Comparison of ENCODE assay signal across 8 cellular contexts in the genomic region with DNA sequence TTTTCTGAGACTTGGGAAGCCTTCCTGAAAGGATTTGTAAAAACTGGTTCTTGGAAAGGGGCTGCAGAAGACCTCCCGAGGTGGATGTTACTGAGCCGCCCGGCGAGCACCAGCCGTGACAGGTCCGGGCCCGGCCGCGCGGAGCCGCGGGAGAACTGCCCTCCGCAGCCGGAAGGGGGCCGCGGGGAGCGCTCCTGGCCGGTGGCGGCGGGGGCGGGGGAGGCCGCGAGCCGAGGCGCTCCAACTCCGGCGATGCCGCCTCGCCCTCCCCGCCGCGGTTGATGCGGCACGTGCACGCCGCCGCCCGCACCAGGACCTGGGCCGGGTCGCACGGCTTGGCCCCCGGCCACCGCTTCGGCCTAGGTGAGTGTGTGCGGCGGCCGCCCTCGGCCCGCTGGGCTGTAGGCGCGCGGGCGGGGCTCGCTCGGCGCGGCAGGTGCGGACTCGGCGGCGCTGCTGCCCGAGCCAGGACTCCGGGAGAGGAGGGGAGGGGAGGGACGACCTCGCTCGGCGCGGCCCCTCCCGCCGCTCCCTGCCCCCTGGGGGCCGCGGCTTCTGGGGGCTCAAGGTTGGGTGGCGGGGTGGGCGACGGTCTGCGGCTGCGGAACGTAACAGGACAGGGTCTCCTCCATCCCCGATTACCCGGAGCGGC. TPM values are rescaled to one million over a fixed set of nuclear protein-coding genes. Genes with fewer than 3 reads are reported as not detected.
DNase-seq lines count a peak whose midpoint lies in the region; ATAC-seq and TF ChIP-seq lines count a peak whose summit lies in the region.

No MANE protein-coding gene starts in this region.

- DNase-seq in DMS53 treated with DMSO at 0.1 percent for 48 hours (lab: John Stamatoyannopoulos, UW; ENCODE audit: unreplicated experiment), result peak; percentile 42
- DNase-seq in HT-29 (ENCODE audit: low spot score), result peak; percentile 77
- DNase-seq in SK-N-MC (ENCODE audit: low read depth, low spot score), result no peak
- DNase-seq in activated naive CD8-positive, alpha-beta T cell treated with anti-CD3 and anti-CD28 coated beads for 36 hours, result peak; percentile 86
- DNase-seq in cardiac muscle cell (ENCODE audit: low read depth in 1 of 2, low spot score in 1 of 2), result peak; percentile 65 to 89
- peak; percentile 63 to 81 (median 74) for DNase-seq in ovary
- DNase-seq in uterus, result peak; percentile 38 to 71

- H3K4me3 ChIP-seq in SK-N-MC (peak overlapping the region; percentile 91), cardiac muscle cell (peak overlapping the region; percentile 73), ovary (peak overlapping the region; percentile 62), uterus (peak overlapping the region; percentile 56 to 64)

- no peaks in the 10 kb centered on the region for H3K27me3 ChIP-seq in cardiac muscle cell
- no peaks in the 10 kb centered on the region for H3K27me3 ChIP-seq in ovary
- no peaks in the 10 kb centered on the region for H3K27me3 ChIP-seq in uterus

- TF ChIP-seq CTCF in cardiac muscle cell (IDR thresholded peaks at IDR 0.05; ENCODE audit: low read depth, low read length) (no peak), ovary (IDR thresholded peaks at IDR 0.05) (peak in 2 of 3 donors; percentile 61 to 79), uterus (IDR thresholded peaks at IDR 0.05) (peak in 3 of 4 experiments; percentile 40 to 80 (median 60))

- no peaks in the 10 kb centered on the region for H3K9me3 Mint-ChIP-seq in activated naive CD8-positive, alpha-beta T cell treated with anti-CD3 and anti-CD28 coated beads for 36 hours

- WGBS in ovary, 3 donors, result 0 to 1% (median 1%) methylated on average over 66 to 81 of the region's 81 CpGs

- H3K9me3 ChIP-seq in SK-N-MC (ENCODE audit: low read depth, low read length) (no peaks in the 10 kb centered on the region), cardiac muscle cell (ENCODE audit: low read depth) (no peaks in the 10 kb centered on the region), ovary (no peaks in the 10 kb centered on the region), uterus (no peaks in the 10 kb centered on the region)

- H3K4me1 ChIP-seq in cardiac muscle cell (ENCODE audit: low read depth), result peaks cover 9% of the 10 kb centered on the region
- H3K4me1 ChIP-seq in ovary (ENCODE audit: insufficient read depth), result no peaks in the 10 kb centered on the region
- no peaks in the 10 kb centered on the region for H3K4me1 ChIP-seq in uterus

- peaks cover 59% of the 10 kb centered on the region for H3K36me3 Mint-ChIP-seq in activated naive CD8-positive, alpha-beta T cell treated with anti-CD3 and anti-CD28 coated beads for 36 hours

- H3K4me1 Mint-ChIP-seq in activated naive CD8-positive, alpha-beta T cell treated with anti-CD3 and anti-CD28 coated beads for 36 hours, result peaks cover 33% of the 10 kb centered on the region

- H3K27me3 Mint-ChIP-seq in activated naive CD8-positive, alpha-beta T cell treated with anti-CD3 and anti-CD28 coated beads for 36 hours, result no peaks in the 10 kb centered on the region

- no peak for TF ChIP-seq EP300 in ovary (IDR thresholded peaks at IDR 0.05)

- intact Hi-C loops in ovary (cut with DNase I), result loop anchor here in 2 of 4 donors (5.0 kb wide), 2 partner anchors 159 to 714 kb away; no protein-coding TSS in a partner anchor
- intact Hi-C loops in uterus (cut with DNase I; ENCODE audit: low total_unique reads), result no loop called here

- H3K4me3 Mint-ChIP-seq in activated naive CD8-positive, alpha-beta T cell treated with anti-CD3 and anti-CD28 coated beads for 36 hours, result peak overlapping the region; percentile 97

- peak; percentile 14 for TF ChIP-seq POLR2A in ovary (IDR thresholded peaks at IDR 0.05)
- peak in 1 of 2 donors; percentile 39 for TF ChIP-seq POLR2A in uterus (IDR thresholded peaks at IDR 0.05)

- peak overlapping the region; percentile 98 for H3K27ac Mint-ChIP-seq in activated naive CD8-positive, alpha-beta T cell treated with anti-CD3 and anti-CD28 coated beads for 36 hours

- ATAC-seq in GM21360 (IDR thresholded peaks at IDR 0.05; ENCODE audit: unreplicated experiment), result peak; percentile 69

- H3K27ac ChIP-seq in SK-N-MC (no peak overlapping the region), cardiac muscle cell (peak overlapping the region; percentile 89), ovary (peak overlapping the region; percentile 59 to 73), uterus (peak overlapping the region; percentile 85 to 91)

- H3K9ac ChIP-seq in SK-N-MC (ENCODE audit: insufficient read length), result peak overlapping the region; percentile 49

- no peaks in the 10 kb centered on the region for H3K36me3 ChIP-seq in SK-N-MC (ENCODE audit: insufficient read depth, low read length)
- H3K36me3 ChIP-seq in cardiac muscle cell, result no peaks in the 10 kb centered on the region
- no peaks in the 10 kb centered on the region for H3K36me3 ChIP-seq in ovary
- no peaks in the 10 kb centered on the region for H3K36me3 ChIP-seq in uterus

RNA-seq across cellular contexts. Expression of a gene that starts 1.7 kb away (rescaled TPM):
- total RNA-seq in HT-29 (2014; rRNA removed; shearing (Covaris generic)), result 18.9 and 22.4 TPM in 2 replicates
- 10 to 100 TPM; 91.1 to 93.0 TPM for total RNA-seq in activated naive CD8-positive, alpha-beta T cell treated with anti-CD3 and anti-CD28 coated beads for 36 hours
- total RNA-seq in cardiac muscle cell (32.4 and 43.9 TPM in 2 replicates), ovary (100 to 1,000 TPM in 2 of 7 donors, 10 to 100 TPM in 5; 22.5 to 124 (median 43.5) TPM), uterus (100 to 1,000 TPM in 3 of 4 donors, 10 to 100 TPM in 1; 34.8 to 198 (median 170) TPM)
- polyA plus RNA-seq in cardiac muscle cell (29.7 and 35.9 TPM in 2 replicates), ovary (10 to 100 TPM; 31.4 to 45.8 TPM)
